22 cellular contexts compared by ENCODE assay signal in the genomic region with DNA sequence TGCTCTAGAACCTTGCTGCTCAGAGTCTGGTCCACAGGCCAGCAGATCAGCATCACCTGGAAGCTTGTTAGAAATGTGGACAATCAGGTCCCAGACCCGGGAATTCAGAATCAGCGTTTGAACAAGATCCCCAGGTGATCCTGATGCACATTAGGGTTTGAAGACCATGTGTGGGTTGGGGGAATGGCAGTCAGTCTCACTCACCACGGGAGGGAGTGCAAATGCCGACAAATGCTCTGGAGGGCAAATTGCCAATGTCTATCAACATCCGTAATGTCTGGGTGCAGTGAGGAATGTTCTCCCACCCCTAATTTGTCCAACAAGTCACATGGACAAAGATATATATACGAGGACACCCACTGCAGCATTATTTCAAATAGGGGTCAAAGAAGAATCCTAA. TPM values are rescaled to one million over a fixed set of nuclear protein-coding genes. Genes with fewer than 3 reads are reported as not detected.
DNase-seq lines count a peak whose midpoint lies in the region; TF ChIP-seq lines count a peak whose summit lies in the region.
"Had no signal": no experiment of that assay in that cellular context is flagged by ENCODE, and none has a peak within 500 bp of the region (broad histone marks: within the 10 kb centered on the region; RNA-seq: fewer than 3 reads in every experiment).

No MANE protein-coding gene starts in this region.

- H2AK5ac ChIP-seq in H9 (ENCODE audit: insufficient read length, low read length): no peak overlapping the region

- H3K36me3 Mint-ChIP-seq in activated T-cell treated with anti-CD3 and anti-CD28 coated beads, Interleukin-2, amount 50 U/mL, for 24 hours (ENCODE audit: low read depth): peaks cover 72% of the 10 kb centered on the region
- H3K36me3 Mint-ChIP-seq in immature natural killer cell: peaks cover 4 to 28% (median 8%) of the 10 kb centered on the region in 3 donors
- no peaks in the 10 kb centered on the region for H3K36me3 Mint-ChIP-seq in H9 (ENCODE audit: insufficient read depth in 1 of 3, low read depth in 3 of 3)

- TF ChIP-seq CTCF in SU-DHL-6 (IDR thresholded peaks at IDR 0.05; ENCODE audit: insufficient read depth, low read length, poor library complexity, severe bottlenecking): no peak
- TF ChIP-seq CTCF in sigmoid colon (IDR thresholded peaks at IDR 0.05): no peak
- no peak for TF ChIP-seq CTCF in H9 (conservative IDR thresholded peaks at IDR 0.05)

- H3K18ac ChIP-seq in H9 (ENCODE audit: insufficient read length, low read depth, low read length): no peak overlapping the region

- H3K27me3 Mint-ChIP-seq in activated T-cell treated with anti-CD3 and anti-CD28 coated beads, Interleukin-2, amount 50 U/mL, for 24 hours: no peaks in the 10 kb centered on the region
- H3K27me3 Mint-ChIP-seq in immature natural killer cell (ENCODE audit: low read depth in 3 of 3): peaks cover 0 to 6% (median 2%) of the 10 kb centered on the region in 3 donors
- no peaks in the 10 kb centered on the region for H3K27me3 Mint-ChIP-seq in H9 (ENCODE audit: low read depth)

- no peak overlapping the region for H3K4ac ChIP-seq in H9 (ENCODE audit: low read depth, low read length)

- H3K4me3 ChIP-seq in SU-DHL-6 (ENCODE audit: insufficient read depth, low read length, poor library complexity, severe bottlenecking) (no peak overlapping the region), sigmoid colon (no peak overlapping the region)
- H3K4me3 ChIP-seq: heart left ventricle, suprapubic skin had no signal

- no peak overlapping the region for H2BK12ac ChIP-seq in H9 (ENCODE audit: insufficient read length, low read depth, low read length)

- no peak overlapping the region for H4K5ac ChIP-seq in H9 (ENCODE audit: insufficient read length, low read depth, low read length)

- peaks cover 2% of the 10 kb centered on the region for H3K9me3 Mint-ChIP-seq in activated T-cell treated with anti-CD3 and anti-CD28 coated beads, Interleukin-2, amount 50 U/mL, for 24 hours
- no peaks in the 10 kb centered on the region for H3K9me3 Mint-ChIP-seq in immature natural killer cell
- H3K9me3 Mint-ChIP-seq in H9: no peaks in the 10 kb centered on the region
- H3K9me3 Mint-ChIP-seq: nephron progenitor cell had no signal

- intact Hi-C loops in sigmoid colon (cut with DNase I): loop anchor here (5.0 kb wide), 1 partner anchor 158 kb away; the partner anchor contains the start of gene ATG16L1

- H3K9me2 ChIP-seq in SU-DHL-6 (replicated peaks; ENCODE audit: insufficient read depth, low read length): no peaks in the 10 kb centered on the region

- peak overlapping the region; percentile 28 for H3K27ac ChIP-seq in SU-DHL-6 (ENCODE audit: low read depth, low read length)
- H3K27ac ChIP-seq in sigmoid colon: no peak overlapping the region
- H3K27ac ChIP-seq in H9 (ENCODE audit: insufficient read length, low read depth, low read length): no peak overlapping the region
- H3K27ac ChIP-seq: suprapubic skin, WERI-Rb-1 had no signal

- H4K8ac ChIP-seq in H9 (replicated peaks; ENCODE audit: insufficient read length, low read depth, low read length): no peak overlapping the region

- H4K20me1 ChIP-seq in SU-DHL-6 (ENCODE audit: low read depth, low read length): no peaks in the 10 kb centered on the region
- H4K20me1 ChIP-seq in H9 (ENCODE audit: control insufficient read depth, insufficient read depth, insufficient read length): no peaks in the 10 kb centered on the region

- no peak overlapping the region for H3K14ac ChIP-seq in H9 (ENCODE audit: insufficient read depth, low read length)

- no peaks in the 10 kb centered on the region for H3K4me1 ChIP-seq in sigmoid colon
- peaks cover 3% of the 10 kb centered on the region; the same call in 1 of the 2 replicates for H3K4me1 ChIP-seq in H9 (ENCODE audit: insufficient read depth, low read length)
- H3K4me1 ChIP-seq: suprapubic skin had no signal

- peaks cover 69% of the 10 kb centered on the region for H3K4me1 Mint-ChIP-seq in activated T-cell treated with anti-CD3 and anti-CD28 coated beads, Interleukin-2, amount 50 U/mL, for 24 hours (ENCODE audit: low read depth)
- H3K4me1 Mint-ChIP-seq in immature natural killer cell (peaks cover 41 to 89% of the 10 kb centered on the region in 2 donors), H9 (peaks cover 13 to 23% of the 10 kb centered on the region in 2 experiments)
- H3K4me1 Mint-ChIP-seq: nephron progenitor cell had no signal

- no peak for TF ChIP-seq EP300 in sigmoid colon (IDR thresholded peaks at IDR 0.05)

- H3K4me2 ChIP-seq in SU-DHL-6 (ENCODE audit: low read depth, low read length, poor library complexity, severe bottlenecking): no peak overlapping the region
- no peak overlapping the region for H3K4me2 ChIP-seq in H9 (ENCODE audit: insufficient read depth, insufficient read length, low read length)

- H4K91ac ChIP-seq in H9 (ENCODE audit: insufficient read length, low read depth, low read length): no peak overlapping the region

- H3K9ac ChIP-seq in SU-DHL-6 (ENCODE audit: low read length) (no peak overlapping the region), H9 (ENCODE audit: extremely low read depth, insufficient read length, low read length) (no peak overlapping the region)

- no peak overlapping the region for H3K23ac ChIP-seq in H9 (ENCODE audit: insufficient read length, low read depth, low read length)

- H2BK5ac ChIP-seq in H9 (ENCODE audit: insufficient read length, low read length): no peak overlapping the region

- no peaks in the 10 kb centered on the region for H3K23me2 ChIP-seq in H9 (ENCODE audit: insufficient read length, low read depth, low read length, poor library complexity, severe bottlenecking)

- H2AFZ ChIP-seq in SU-DHL-6 (ENCODE audit: low read depth, low read length, severe bottlenecking): no peak overlapping the region
- no peak overlapping the region for H2AFZ ChIP-seq in H9 (ENCODE audit: low read length)

- no peaks in the 10 kb centered on the region for H3K9me3 ChIP-seq in SU-DHL-6 (ENCODE audit: insufficient read depth, low read length)
- no peaks in the 10 kb centered on the region for H3K9me3 ChIP-seq in sigmoid colon
- no peaks in the 10 kb centered on the region for H3K9me3 ChIP-seq in H9 (ENCODE audit: control insufficient read depth, low read depth, low read length)
- H3K9me3 ChIP-seq: heart left ventricle, suprapubic skin had no signal

- WGBS in sigmoid colon, 2 donors: 54 to 59% methylated on average over 6 of the region's 6 CpGs
- WGBS in H9 (ENCODE audit: extremely low coverage, insufficient read length, low lambda C conversion rate): no CpG with 5 or more reads among the region's 6 CpGs

- H3K79me1 ChIP-seq in H9 (ENCODE audit: insufficient read depth, low read depth, low read length, poor library complexity, severe bottlenecking): no peaks in the 10 kb centered on the region

- H3K79me2 ChIP-seq in SU-DHL-6 (ENCODE audit: insufficient read depth, low read length): peaks cover 90% of the 10 kb centered on the region
- no peaks in the 10 kb centered on the region for H3K79me2 ChIP-seq in H9 (ENCODE audit: insufficient read depth, low read length)

- H2BK20ac ChIP-seq in H9 (ENCODE audit: low read depth, low read length, poor library complexity, severe bottlenecking): no peak overlapping the region

- H2BK15ac ChIP-seq in H9 (ENCODE audit: low read depth, low read length): no peak overlapping the region

- H3F3A ChIP-seq in SU-DHL-6 (ENCODE audit: insufficient read depth): peaks cover 45% of the 10 kb centered on the region

- no peak overlapping the region for H3K4me3 Mint-ChIP-seq in activated T-cell treated with anti-CD3 and anti-CD28 coated beads, Interleukin-2, amount 50 U/mL, for 24 hours
- H3K4me3 Mint-ChIP-seq in immature natural killer cell: peak overlapping the region in 3 of 5 donors; percentile 12 to 59 (median 27)
- H3K4me3 Mint-ChIP-seq in H9: no peak overlapping the region
- H3K4me3 Mint-ChIP-seq: nephron progenitor cell had no signal

- H3K56ac ChIP-seq in H9 (ENCODE audit: insufficient read length, low read depth, low read length): no peak overlapping the region

- H3K36me3 ChIP-seq in SU-DHL-6 (ENCODE audit: low read length) (peaks cover 4% of the 10 kb centered on the region; the same call in 1 of the 2 replicates), sigmoid colon (no peaks in the 10 kb centered on the region)
- H3K36me3 ChIP-seq: suprapubic skin, WERI-Rb-1 had no signal

- no peak overlapping the region for H2BK120ac ChIP-seq in H9 (ENCODE audit: low read depth, low read length, poor library complexity, severe bottlenecking)

- H3T11ph ChIP-seq in H9 (ENCODE audit: low read length): no peak overlapping the region

- TF ChIP-seq POLR2A in sigmoid colon (IDR thresholded peaks at IDR 0.05): no peak

- DNase-seq in activated T-cell treated with anti-CD3 and anti-CD28 coated beads, Interleukin-2, amount 50 U/mL, for 24 hours: peak; percentile 19
- DNase-seq in activated T-cell treated with anti-CD3 and anti-CD28 coated beads for 4 hours (no peak), immature natural killer cell (no peak), sigmoid colon (peak; percentile 12), RPMI8226 (no peak), H9 (no peak)
- no peak for DNase-seq in stimulated activated naive CD4-positive, alpha-beta T cell treated with Interleukin-2 at 50 U/mL for 16 hours (lab: John Stamatoyannopoulos, UW)
- DNase-seq: ACHN; activated naive CD4-positive, alpha-beta T cell treated with Interleukin-2 at 50 U/mL for 16 hours; anterior cingulate cortex; C1 segment of cervical spinal cord; GF-D8; heart left ventricle; KG1; MV-4-11; NCI-H187 treated with DMSO at 0.1 percent for 48 hours; NCI-H345; nephron progenitor cell; NK-92 treated with Interleukin-12 subunit alpha and Interleukin-12 subunit beta, amount 100 ng/mL, for 24 hours; WERI-Rb-1 had no signal

- peak overlapping the region; percentile 63 for H3K27ac Mint-ChIP-seq in activated T-cell treated with anti-CD3 and anti-CD28 coated beads, Interleukin-2, amount 50 U/mL, for 24 hours
- H3K27ac Mint-ChIP-seq in immature natural killer cell (peak overlapping the region; percentile 3 to 93 (median 74)), H9 (peak overlapping the region in 1 of 3 experiments; percentile 68; a peak in 1 of 7 replicates)
- H3K27ac Mint-ChIP-seq: nephron progenitor cell had no signal

- no peaks in the 10 kb centered on the region for H3K27me3 ChIP-seq in SU-DHL-6 (ENCODE audit: low read length)
- no peaks in the 10 kb centered on the region for H3K27me3 ChIP-seq in sigmoid colon
- no peaks in the 10 kb centered on the region for H3K27me3 ChIP-seq in H9 (ENCODE audit: insufficient read depth, low read length)
- H3K27me3 ChIP-seq: heart left ventricle had no signal

RNA-seq across cellular contexts. Expression of gene INPP5D, which starts 34.5 kb away (rescaled TPM):
- polyA plus RNA-seq in immature natural killer cell (100 to 1,000 TPM in 1 of 3 donors, 10 to 100 TPM in 2; 54.8 to 307 (median 73.5) TPM), sigmoid colon (10 to 100 TPM in 1 of 3 donors, 1 to 10 TPM in 2; 4.2 to 44.8 (median 4.4) TPM)
- total RNA-seq in sigmoid colon (10 to 100 TPM in 1 of 4 donors, 1 to 10 TPM in 3; 6.4 to 20.8 (median 9.4) TPM), H9 (2021) (12.7 and 13.1 TPM in 2 replicates)

Comparison
In these comparisons a context has a peak if more than half of its experiments do, and no peak if none do; other contexts are left out.
1. DNase-seq: peak in activated T-cell treated with anti-CD3 and anti-CD28 coated beads, Interleukin-2, amount 50 U/mL, for 24 hours (single experiment) and sigmoid colon (single experiment); none in activated T-cell treated with anti-CD3 and anti-CD28 coated beads for 4 hours (single experiment), immature natural killer cell (0 of 3), RPMI8226 (single experiment), H9 (single experiment) and stimulated activated naive CD4-positive, alpha-beta T cell treated with Interleukin-2 at 50 U/mL for 16 hours (single experiment).
2. H3K4me3 Mint-ChIP-seq: peak in immature natural killer cell (3 of 5); none in activated T-cell treated with anti-CD3 and anti-CD28 coated beads, Interleukin-2, amount 50 U/mL, for 24 hours (single experiment) and H9 (0 of 2).